In the genomic region with DNA sequence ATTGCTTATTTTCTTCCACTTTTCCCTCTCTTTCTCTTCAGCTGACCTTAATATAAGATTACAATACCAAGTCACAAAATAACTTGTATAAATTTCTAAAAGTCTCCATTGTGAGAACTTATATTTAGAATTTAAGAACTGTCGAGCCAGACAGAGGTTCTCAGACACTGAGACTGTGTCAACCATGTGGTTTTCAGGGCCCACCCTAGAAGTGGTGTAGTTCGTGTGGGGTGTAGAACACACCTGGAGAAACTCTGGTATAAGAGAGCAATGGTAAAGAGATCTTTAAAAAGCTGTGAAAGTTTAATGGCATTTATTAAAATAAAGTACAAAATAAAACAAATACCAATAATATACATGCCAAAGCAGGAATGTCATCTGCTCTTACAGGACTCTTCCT, we compare ENCODE assay signal across 27 cellular contexts. TPM values are rescaled to one million over a fixed set of nuclear protein-coding genes. Genes with fewer than 3 reads are reported as not detected.
DNase-seq lines count a peak whose midpoint lies in the region; ATAC-seq, FAIRE-seq and TF ChIP-seq lines count a peak whose summit lies in the region.
"Had no signal": no experiment of that assay in that cellular context is flagged by ENCODE, and none has a peak within 500 bp of the region (broad histone marks: within the 10 kb centered on the region; RNA-seq: fewer than 3 reads in every experiment).

No MANE protein-coding gene starts in this region.

- H2AFZ ChIP-seq in GM12878 (ENCODE audit: control insufficient read depth, low read depth, low read length) = no peak overlapping the region
- H2AFZ ChIP-seq: parathyroid adenoma had no signal

- TF ChIP-seq POLR2A in GM12878 (IDR thresholded peaks at IDR 0.05; ENCODE audit: low read depth, low read length) = no peak

- TF ChIP-seq EP300 in GM12878 (IDR thresholded peaks at IDR 0.05; ENCODE audit: borderline replicate concordance in 1 of 2, control insufficient read depth in 1 of 2, low read depth in 2 of 2, low read length in 2 of 2) = no peak

- H3K4me3 Mint-ChIP-seq in activated T-cell treated with anti-CD3 and anti-CD28 coated beads, Interleukin-2, amount 50 U/mL, for 72 hours = peak overlapping the region in 1 of 2 donors; percentile 37
- H3K4me3 Mint-ChIP-seq in natural killer cell treated with Interleukin-12 subunit alpha and Interleukin-12 subunit beta and Interleukin-15 and Interleukin-18, amount 100 ng/mL, for 72 hours = no peak overlapping the region
- H3K4me3 Mint-ChIP-seq: naive B cell had no signal

- no peaks in the 10 kb centered on the region for H3K27me3 ChIP-seq in GM12878 (replicated peaks in 1 of 2; ENCODE audit: control insufficient read depth in 2 of 2, insufficient read depth in 2 of 2, low read length in 1 of 2)
- H3K27me3 ChIP-seq: breast epithelium, MG63, right lobe of liver, upper lobe of left lung had no signal

- RAD21 ChIA-PET in GM12878 (lab: Charles Lee; ENCODE audit: unreplicated experiment) = interaction anchor here (1.2 to 1.5 kb wide), 5 partner anchors 11 to 46 kb away, joined by 3 to 8 read pairs (median 4); no protein-coding TSS in a partner anchor

- no peaks in the 10 kb centered on the region for H3K27me3 Mint-ChIP-seq in activated T-cell treated with anti-CD3 and anti-CD28 coated beads, Interleukin-2, amount 50 U/mL, for 72 hours (ENCODE audit: low read depth)
- no peaks in the 10 kb centered on the region for H3K27me3 Mint-ChIP-seq in natural killer cell treated with Interleukin-12 subunit alpha and Interleukin-12 subunit beta and Interleukin-15 and Interleukin-18, amount 100 ng/mL, for 72 hours
- H3K27me3 Mint-ChIP-seq: naive B cell had no signal

- H3K9me3 Mint-ChIP-seq in activated T-cell treated with anti-CD3 and anti-CD28 coated beads, Interleukin-2, amount 50 U/mL, for 72 hours = no peaks in the 10 kb centered on the region
- no peaks in the 10 kb centered on the region for H3K9me3 Mint-ChIP-seq in natural killer cell treated with Interleukin-12 subunit alpha and Interleukin-12 subunit beta and Interleukin-15 and Interleukin-18, amount 100 ng/mL, for 72 hours
- H3K9me3 Mint-ChIP-seq: naive B cell had no signal

- no peak overlapping the region for H3K4me3 ChIP-seq in GM12878
- H3K4me3 ChIP-seq: breast epithelium, MG63, right lobe of liver, upper lobe of left lung had no signal

- H3K36me3 ChIP-seq in GM12878 (ENCODE audit: control insufficient read depth in 2 of 2, insufficient read depth in 2 of 2, low read length in 1 of 2) = peaks cover 0 to 12% of the 10 kb centered on the region in 2 experiments; a peak in 1 of 4 replicates
- H3K36me3 ChIP-seq: breast epithelium, MG63 had no signal

- FAIRE-seq in GM12878 (lab: Jason Lieb, UNC) = no peak

- BruUV-seq in GM12878 (replicated peaks; lab: Mats Ljungman, UMichigan) = no TSS peak

- POLR2A ChIA-PET in GM12878 (lab: Charles Lee) = no interaction called here

- peaks cover 8% of the 10 kb centered on the region for H3K79me2 ChIP-seq in GM12878 (ENCODE audit: control insufficient read depth, insufficient read depth, low read length)
- H3K79me2 ChIP-seq: parathyroid adenoma had no signal

- in situ Hi-C loops in GM12878 (cut with MboI) = loop anchor here (25.0 kb wide), 1 partner anchor 860 kb away; no protein-coding TSS in a partner anchor

- SMC1A ChIA-PET in GM12878 (lab: Charles Lee; ENCODE audit: uncharacterized antibody, unreplicated experiment) = interaction anchor here (0.6 to 3.3 kb wide), 6 partner anchors 8 to 120 kb away, joined by 3 to 43 read pairs (median 4); no protein-coding TSS in a partner anchor

- no peak for ATAC-seq in activated T-cell treated with anti-CD3 and anti-CD28 coated beads, Interleukin-2, amount 50 U/mL, for 72 hours (replicated peaks in 1 of 2)
- ATAC-seq in GM12878 (peak; percentile 30; the same call in 2 of the 3 replicates), SK-N-SH treated with all-trans-retinoic acid at 6 μM for 48 hours (no peak), HG02610 (IDR thresholded peaks at IDR 0.05; ENCODE audit: unreplicated experiment) (no peak)
- no peak for ATAC-seq in natural killer cell treated with Interleukin-12 subunit alpha and Interleukin-12 subunit beta and Interleukin-15 and Interleukin-18, amount 100 ng/mL, for 72 hours
- ATAC-seq: right lobe of liver had no signal

- H3K27ac Mint-ChIP-seq in activated T-cell treated with anti-CD3 and anti-CD28 coated beads, Interleukin-2, amount 50 U/mL, for 72 hours = peak overlapping the region; percentile 72
- H3K27ac Mint-ChIP-seq in natural killer cell treated with Interleukin-12 subunit alpha and Interleukin-12 subunit beta and Interleukin-15 and Interleukin-18, amount 100 ng/mL, for 72 hours = peak overlapping the region; percentile 2 to 25

- WGBS in GM12878 (ENCODE audit: insufficient coverage, insufficient replicate concordance, low lambda C conversion rate, missing lambda C conversion rate) = 64% methylated on average over 2 of the region's 2 CpGs

- H3K4me2 ChIP-seq in GM12878 (ENCODE audit: control insufficient read depth, insufficient read depth) = no peak overlapping the region

- CTCF ChIA-PET in GM12878 (lab: Yijun Ruan, JAX) = interaction anchor here (1.3 to 3.3 kb wide), 4 partner anchors 10 to 16 kb away, joined by 3 to 17 read pairs (median 6); no protein-coding TSS in a partner anchor

- H3K4me1 ChIP-seq in GM12878 (ENCODE audit: control insufficient read depth, insufficient read depth, low read length) = peaks cover 4% of the 10 kb centered on the region; the same call in 1 of the 2 replicates
- H3K4me1 ChIP-seq: breast epithelium, right lobe of liver had no signal

- TF ChIP-seq RAD21 in GM12878 (IDR thresholded peaks at IDR 0.05; ENCODE audit: insufficient read depth, low read depth, low read length) = no peak

- H3K9ac ChIP-seq in GM12878 (ENCODE audit: control insufficient read depth, insufficient read depth, low read length) = no peak overlapping the region
- H3K9ac ChIP-seq: parathyroid adenoma had no signal

- no peak for DNase-seq in activated T-cell treated with anti-CD3 and anti-CD28 coated beads, Interleukin-2, amount 50 U/mL, for 72 hours
- no peak for DNase-seq in activated T-cell treated with anti-CD3 and anti-CD28 coated beads, Interleukin-2, amount 50 U/mL, for 1 hour
- DNase-seq in GM12878 (ENCODE audit: low read depth, low spot score) = no peak
- no peak for DNase-seq in natural killer cell treated with Interleukin-12 subunit alpha and Interleukin-12 subunit beta and Interleukin-15 and Interleukin-18, amount 100 ng/mL, for 72 hours (ENCODE audit: low spot score)
- no peak for DNase-seq in CD1c-positive myeloid dendritic cell (ENCODE audit: extremely low spot score)
- no peak for DNase-seq in AG20443 (ENCODE audit: low spot score)
- DNase-seq: ACHN; activated CD4-positive, alpha-beta T cell treated with anti-CD3 and anti-CD28 coated beads for 4 hours; activated CD8-positive, alpha-beta memory T cell treated with anti-CD3 and anti-CD28 coated beads, Interleukin-2, amount 50 U/mL, for 48 hours; activated gamma-delta T cell; DMS153; foreskin fibroblast; islet precursor cell; mammary epithelial cell; MG63; naive B cell; NCI-H1694; NCI-H69; right lobe of liver; SHP77; upper lobe of left lung had no signal

- peaks cover 43% of the 10 kb centered on the region for H3K4me1 Mint-ChIP-seq in activated T-cell treated with anti-CD3 and anti-CD28 coated beads, Interleukin-2, amount 50 U/mL, for 72 hours (ENCODE audit: low read depth)
- peaks cover 12 to 32% of the 10 kb centered on the region in 2 donors for H3K4me1 Mint-ChIP-seq in natural killer cell treated with Interleukin-12 subunit alpha and Interleukin-12 subunit beta and Interleukin-15 and Interleukin-18, amount 100 ng/mL, for 72 hours (ENCODE audit: low read depth in 2 of 2)

- H3K27ac ChIP-seq in GM12878 (ENCODE audit: control insufficient read depth, insufficient read depth) = no peak overlapping the region
- H3K27ac ChIP-seq: breast epithelium, C4-2B, HL-60, parathyroid adenoma, right lobe of liver had no signal

- no peaks in the 10 kb centered on the region for H4K20me1 ChIP-seq in GM12878 (ENCODE audit: control insufficient read depth, insufficient read depth)

- intact Hi-C loops in GM12878 (cut with micrococcal nuclease; ENCODE audit: unreplicated experiment) = no loop called here

- peaks cover 3 to 14% of the 10 kb centered on the region in 2 donors for H3K36me3 Mint-ChIP-seq in activated T-cell treated with anti-CD3 and anti-CD28 coated beads, Interleukin-2, amount 50 U/mL, for 72 hours (ENCODE audit: insufficient read depth in 2 of 2)
- peaks cover 13% of the 10 kb centered on the region for H3K36me3 Mint-ChIP-seq in natural killer cell treated with Interleukin-12 subunit alpha and Interleukin-12 subunit beta and Interleukin-15 and Interleukin-18, amount 100 ng/mL, for 72 hours

- TF ChIP-seq CTCF in GM12878 (IDR thresholded peaks at IDR 0.05 in 2 of 3, conservative IDR thresholded peaks at IDR 0.05 in 1 of 3; ENCODE audit: control insufficient read depth in 2 of 3, extremely low read depth in 1 of 3, insufficient read depth in 1 of 3, low read depth in 3 of 3, low read length in 3 of 3) = no peak

- peaks cover 2% of the 10 kb centered on the region; the same call in 1 of the 3 replicates for H3K9me3 ChIP-seq in GM12878 (replicated peaks; ENCODE audit: control insufficient read depth, insufficient read depth, low read length)
- H3K9me3 ChIP-seq: breast epithelium, MG63, right lobe of liver, upper lobe of left lung had no signal

TF ChIP-seq in SK-N-SH treated with all-trans-retinoic acid at 6 μM for 48 hours, 23 proteins besides CTCF, POLR2A, EP300 and RAD21 (continues in another document):
- TF ChIP-seq SNAI2 (CRISPR knock-in tag; IDR thresholded peaks at IDR 0.05) (no peak), ZFP30 (CRISPR knock-in tag; IDR thresholded peaks at IDR 0.05) (no peak)

RNA-seq across cellular contexts. Expression of a gene that starts 19.7 kb away (rescaled TPM):
- total RNA-seq in activated T-cell treated with anti-CD3 and anti-CD28 coated beads, Interleukin-2, amount 50 U/mL, for 72 hours = 10 to 100 TPM; 13.5 to 14.5 TPM
- total RNA-seq in GM12878 (2013; cell fraction: nucleolus; rRNA removed) = 23.9 and 29.3 TPM in 2 replicates
- total RNA-seq in GM12878 (2014; rRNA removed) (3.9 and 5.4 TPM in 2 replicates), GM12878 (2014; rRNA removed; fragmentation: Illumina TruSeq; extraction: Trizol) (4.5 and 6.4 TPM in 2 replicates), GM12878 (2021) (8.3 and 9.9 TPM in 2 replicates)
- polyA plus RNA-seq in GM12878 (2011; ENCODE audit: low read depth) = 2.1 TPM
- polyA plus RNA-seq in GM12878 (2011; rRNA removed) (7.5 and 13.1 TPM in 2 replicates), GM12878 (2014; fragmentation: Illumina TruSeq; extraction: Trizol) (5.5 and 7.7 TPM in 2 replicates), GM12878 (2014; fragmentation: Nextera tagmentation; extraction: Ambion mirVana) (1 to 10 TPM in 1 of 2 experiments, under 1 TPM in 1; 0.84 to 1.4 TPM), GM12878 (2014; rRNA removed) (3.5 and 3.7 TPM in 2 replicates), GM12878 (2016; fragmentation: Nextera tagmentation; extraction: Ambion mirVana) (1 to 10 TPM in 1 of 2 experiments, under 1 TPM in 1; 0.73 to 2.3 TPM)
- 2.4 and 3.9 TPM in 2 replicates for polyA plus RNA-seq in GM12878 (2011; cell fraction: cytosol; rRNA removed)
- polyA plus RNA-seq in GM12878 (2011; cell fraction: nucleus; rRNA removed) = 11.8 and 13.2 TPM in 2 replicates
- 3.0 and 4.6 TPM in 2 replicates for polyA plus RNA-seq in GM12878 (2012)
- 12.5 and 15.4 TPM in 2 replicates for polyA minus RNA-seq in GM12878 (2011; rRNA and poly(A)+ RNA removed)
- 4.5 and 6.3 TPM in 2 replicates for polyA minus RNA-seq in GM12878 (2011; cell fraction: cytosol; rRNA and poly(A)+ RNA removed)
- polyA minus RNA-seq in GM12878 (2011; cell fraction: nucleus; rRNA and poly(A)+ RNA removed) = 13.7 and 19.3 TPM in 2 replicates
- total RNA-seq in natural killer cell treated with Interleukin-12 subunit alpha and Interleukin-12 subunit beta and Interleukin-15 and Interleukin-18, amount 100 ng/mL, for 72 hours = 1 to 10 TPM; 5.4 to 8.6 TPM
